In genomic region chr16:23858496-23859062, GRCh38 we compare ENCODE assay signal across 15 cellular contexts. TPM values are rescaled to one million over a fixed set of nuclear protein-coding genes. Genes with fewer than 3 reads are reported as not detected.
A peak's percentile ranks its signal among the peaks of the same experiment; 100 is the strongest.
DNase-seq lines count a peak whose midpoint lies in the region; ATAC-seq lines count a peak whose summit lies in the region.
"Had no signal": no experiment of that assay in that cellular context is flagged by ENCODE, and none has a peak within 500 bp of the region (broad histone marks: within the 10 kb centered on the region; RNA-seq: fewer than 3 reads in every experiment).

No MANE protein-coding gene starts in this region.

- H3K36me3 ChIP-seq in H7 (replicated peaks; ENCODE audit: control insufficient read depth, insufficient read depth, low read length): no peaks in the 10 kb centered on the region
- H3K36me3 ChIP-seq: transverse colon had no signal

- ATAC-seq in stimulated activated naive CD8-positive, alpha-beta T cell treated with anti-CD3 and anti-CD28 coated beads, Interleukin-15, Interleukin-2, amounts not matched to agents 100 U/mL and 50 U/mL, for 24 hours: no peak
- ATAC-seq in T-cell (replicated peaks in 1 of 4) (no peak), HG02642 (IDR thresholded peaks at IDR 0.05; ENCODE audit: poor library complexity, unreplicated experiment) (no peak)

- H3K9me3 Mint-ChIP-seq in stimulated activated naive CD8-positive, alpha-beta T cell treated with anti-CD3 and anti-CD28 coated beads, Interleukin-15, Interleukin-2, amounts not matched to agents 100 ng/mL and 50 ng/mL, for 24 hours: no peaks in the 10 kb centered on the region
- H3K9me3 Mint-ChIP-seq in T-cell: no peaks in the 10 kb centered on the region
- H3K9me3 Mint-ChIP-seq: endodermal cell had no signal

- H3K36me3 Mint-ChIP-seq in stimulated activated naive CD8-positive, alpha-beta T cell treated with anti-CD3 and anti-CD28 coated beads, Interleukin-15, Interleukin-2, amounts not matched to agents 100 ng/mL and 50 ng/mL, for 24 hours (ENCODE audit: low read depth): peaks cover 18% of the 10 kb centered on the region
- peaks cover 9% of the 10 kb centered on the region for H3K36me3 Mint-ChIP-seq in T-cell

- H3K27me3 Mint-ChIP-seq in stimulated activated naive CD8-positive, alpha-beta T cell treated with anti-CD3 and anti-CD28 coated beads, Interleukin-15, Interleukin-2, amounts not matched to agents 100 ng/mL and 50 ng/mL, for 24 hours: no peaks in the 10 kb centered on the region
- no peaks in the 10 kb centered on the region for H3K27me3 Mint-ChIP-seq in T-cell

- no peak overlapping the region for H3K4me3 ChIP-seq in H7 (ENCODE audit: insufficient read depth, low read depth, low read length)
- H3K4me3 ChIP-seq: transverse colon had no signal

- H3K27ac Mint-ChIP-seq in stimulated activated naive CD8-positive, alpha-beta T cell treated with anti-CD3 and anti-CD28 coated beads, Interleukin-15, Interleukin-2, amounts not matched to agents 100 ng/mL and 50 ng/mL, for 24 hours: peak overlapping the region; percentile 53
- H3K27ac Mint-ChIP-seq in T-cell: peak overlapping the region; percentile 63 to 77
- H3K27ac Mint-ChIP-seq: endodermal cell had no signal

- CTCF ChIA-PET in T-cell (lab: Charles Lee): interaction anchor here (0.6 to 0.7 kb wide), 2 partner anchors 57 to 297 kb away, joined by 3 to 5 read pairs; no protein-coding TSS in a partner anchor

- peaks cover 34% of the 10 kb centered on the region for H3K27me3 ChIP-seq in H7 (ENCODE audit: control insufficient read depth, insufficient read depth, low read length)
- H3K27me3 ChIP-seq: transverse colon had no signal

- peaks cover 92% of the 10 kb centered on the region for H3K4me1 Mint-ChIP-seq in stimulated activated naive CD8-positive, alpha-beta T cell treated with anti-CD3 and anti-CD28 coated beads, Interleukin-15, Interleukin-2, amounts not matched to agents 100 ng/mL and 50 ng/mL, for 24 hours (ENCODE audit: low read depth)
- peaks cover 85 to 90% (median 87%) of the 10 kb centered on the region in 3 donors for H3K4me1 Mint-ChIP-seq in T-cell

- POLR2A ChIA-PET in T-cell (lab: Charles Lee): interaction anchor here in 1 of 2 donors (0.6 kb wide), 1 partner anchor 1849 kb away, joined by 4 read pairs; no protein-coding TSS in a partner anchor

- DNase-seq in stimulated activated naive CD8-positive, alpha-beta T cell treated with anti-CD3 and anti-CD28 coated beads, Interleukin-15, Interleukin-2, amounts not matched to agents 100 U/mL and 50 U/mL, for 24 hours: no peak
- DNase-seq in T-cell: no peak
- peak; percentile 37 for DNase-seq in medulla oblongata (ENCODE audit: extremely low spot score)
- DNase-seq in DMS153 (lab: John Stamatoyannopoulos, UW): no peak
- DNase-seq in germinal center (ENCODE audit: low spot score): no peak
- DNase-seq in H7: no peak
- DNase-seq: activated CD8-positive, alpha-beta memory T cell treated with anti-CD3 and anti-CD28 coated beads, Interleukin-2, amount 50 U/mL, for 4 hours; endodermal cell; mesendoderm; NCI-H146; NK-92 treated with Interleukin-12 subunit alpha and Interleukin-12 subunit beta, amount 100 ng/mL, for 24 hours; T1000; transverse colon had no signal

- H3K4me3 Mint-ChIP-seq in stimulated activated naive CD8-positive, alpha-beta T cell treated with anti-CD3 and anti-CD28 coated beads, Interleukin-15, Interleukin-2, amounts not matched to agents 100 ng/mL and 50 ng/mL, for 24 hours: no peak overlapping the region
- H3K4me3 Mint-ChIP-seq in T-cell: peak overlapping the region in 1 of 3 donors; percentile 25
- H3K4me3 Mint-ChIP-seq: endodermal cell had no signal

RNA-seq across cellular contexts. Expression of gene PRKCB, which starts 22.8 kb away (rescaled TPM):
- total RNA-seq in T-cell: 100 to 1,000 TPM in 4 of 5 donors, 10 to 100 TPM in 1; 84.7 to 114 (median 105) TPM
- total RNA-seq in H7 (2014; rRNA removed; shearing (Covaris generic)): 0.44 and 0.80 TPM in 2 replicates

Comparison
In these comparisons a context has a peak if more than half of its experiments do, and no peak if none do; other contexts are left out.
1. RNA of gene PRKCB, which starts 22.8 kb away (total RNA-seq): 84.7 to 114 TPM in T-cell; 0.44 to 0.80 TPM in H7; every median in the first group is over 10 times any median in the second.